ENCODE assay signal across 2 cellular contexts in genomic region chr7:16479587-16479986, GRCh38.
TF ChIP-seq lines count a peak whose summit lies in the region.

No MANE protein-coding gene starts in this region.

TF ChIP-seq in HCT116, 20 proteins besides CTCF, POLR2A, EP300 and RAD21:
- no peak for TF ChIP-seq ZBTB33 (IDR thresholded peaks at IDR 0.05; ENCODE audit: extremely low read depth, insufficient replicate concordance, low read length)
- no peak for TF ChIP-seq REST (IDR thresholded peaks at IDR 0.05; ENCODE audit: low read depth)
- TF ChIP-seq CBX3 (IDR thresholded peaks at IDR 0.05; ENCODE audit: low read depth) = no peak
- TF ChIP-seq TCF7L2 (IDR thresholded peaks at IDR 0.05; ENCODE audit: borderline replicate concordance, extremely low read depth, insufficient read depth, insufficient read length) = no peak
- TF ChIP-seq ZNF274 (IDR thresholded peaks at IDR 0.05; ENCODE audit: low read depth, low read length) = no peak
- no peak for TF ChIP-seq YY1 (IDR thresholded peaks at IDR 0.05; ENCODE audit: extremely low read depth, insufficient replicate concordance, low read depth, low read length)
- TF ChIP-seq POLR2AphosphoS5 (IDR thresholded peaks at IDR 0.05; ENCODE audit: low read depth, low read length) = no peak
- no peak for TF ChIP-seq EZH2phosphoT487 (IDR thresholded peaks at IDR 0.05; ENCODE audit: borderline replicate concordance)
- TF ChIP-seq ELF1 (IDR thresholded peaks at IDR 0.05; ENCODE audit: borderline replicate concordance, low read depth) = no peak
- no peak for TF ChIP-seq SIN3A (IDR thresholded peaks at IDR 0.05; ENCODE audit: low read depth)
- no peak for TF ChIP-seq EGR1 (IDR thresholded peaks at IDR 0.05; ENCODE audit: low read depth)

TF ChIP-seq in IMR-90, 13 proteins besides CTCF, POLR2A, EP300 and RAD21:
- no peak for TF ChIP-seq MAZ (IDR thresholded peaks at IDR 0.05; ENCODE audit: borderline replicate concordance, low read depth, low read length)
- no peak for TF ChIP-seq RFX5 (IDR thresholded peaks at IDR 0.05; ENCODE audit: low read depth, low read length)
- no peak for TF ChIP-seq RCOR1 (IDR thresholded peaks at IDR 0.05; ENCODE audit: insufficient replicate concordance, low read length)
- TF ChIP-seq NFE2L2 (IDR thresholded peaks at IDR 0.05; ENCODE audit: low read depth, low read length) = no peak
- TF ChIP-seq USF2 (IDR thresholded peaks at IDR 0.05; ENCODE audit: low read depth, low read length) = no peak
- TF ChIP-seq MXI1 (IDR thresholded peaks at IDR 0.05; ENCODE audit: borderline replicate concordance, low read depth, low read length) = no peak
- TF ChIP-seq CHD1 (IDR thresholded peaks at IDR 0.05; ENCODE audit: low read depth, low read length) = no peak
- TF ChIP-seq MAFK (IDR thresholded peaks at IDR 0.05; ENCODE audit: low read depth, low read length) = no peak
- TF ChIP-seq ELK1 (IDR thresholded peaks at IDR 0.05; ENCODE audit: borderline replicate concordance, low read depth, low read length) = no peak
- no peak for TF ChIP-seq FOS (IDR thresholded peaks at IDR 0.05; ENCODE audit: low read depth, low read length)
- no peak for TF ChIP-seq SMC3 (IDR thresholded peaks at IDR 0.05; ENCODE audit: low read depth, low read length)
- TF ChIP-seq CEBPB (IDR thresholded peaks at IDR 0.05; ENCODE audit: low read depth, low read length) = no peak
- no peak for TF ChIP-seq BHLHE40 (IDR thresholded peaks at IDR 0.05; ENCODE audit: low read depth, low read length)
